2 cellular contexts compared by ENCODE assay signal in genomic region chr13:110212529-110212928, GRCh38.
TF ChIP-seq lines count a peak whose summit lies in the region.

No MANE protein-coding gene starts in this region.

TF ChIP-seq in IMR-90, 13 proteins besides CTCF, POLR2A, EP300 and RAD21:
- no peak for TF ChIP-seq MXI1 (IDR thresholded peaks at IDR 0.05; ENCODE audit: borderline replicate concordance, low read depth, low read length)
- TF ChIP-seq MAZ (IDR thresholded peaks at IDR 0.05; ENCODE audit: borderline replicate concordance, low read depth, low read length): no peak
- TF ChIP-seq CHD1 (IDR thresholded peaks at IDR 0.05; ENCODE audit: low read depth, low read length): no peak
- no peak for TF ChIP-seq NFE2L2 (IDR thresholded peaks at IDR 0.05; ENCODE audit: low read depth, low read length)
- TF ChIP-seq MAFK (IDR thresholded peaks at IDR 0.05; ENCODE audit: low read depth, low read length): no peak
- no peak for TF ChIP-seq SMC3 (IDR thresholded peaks at IDR 0.05; ENCODE audit: low read depth, low read length)

TF ChIP-seq in H1, 55 proteins besides CTCF, POLR2A, EP300 and RAD21:
- TF ChIP-seq SUZ12 (IDR thresholded peaks at IDR 0.05; ENCODE audit: low read length): no peak
- no peak for TF ChIP-seq RBBP5 (IDR thresholded peaks at IDR 0.05; ENCODE audit: borderline replicate concordance, low read depth, low read length)
- TF ChIP-seq NANOG (IDR thresholded peaks at IDR 0.05; ENCODE audit: insufficient read depth, low read depth, low read length, poor library complexity, severe bottlenecking): no peak
- no peak for TF ChIP-seq POU5F1 (IDR thresholded peaks at IDR 0.05; ENCODE audit: low read depth, low read length)
- no peak for TF ChIP-seq EGR1 (IDR thresholded peaks at IDR 0.05; ENCODE audit: borderline replicate concordance, low read depth, low read length)
- no peak for TF ChIP-seq SIRT6 (IDR thresholded peaks at IDR 0.05; ENCODE audit: low read length)
- TF ChIP-seq POLR2AphosphoS5 (IDR thresholded peaks at IDR 0.05; ENCODE audit: low read depth, low read length): no peak
- TF ChIP-seq SP2 (IDR thresholded peaks at IDR 0.05; ENCODE audit: low read length): no peak
- no peak for TF ChIP-seq USF2 (IDR thresholded peaks at IDR 0.05; ENCODE audit: low read length)
- no peak for TF ChIP-seq BRCA1 (IDR thresholded peaks at IDR 0.05; ENCODE audit: low read depth, low read length)
- TF ChIP-seq RFX5 (IDR thresholded peaks at IDR 0.05; ENCODE audit: borderline replicate concordance, low read depth, low read length): no peak
- TF ChIP-seq RNF2 (IDR thresholded peaks at IDR 0.05; ENCODE audit: borderline replicate concordance, low read depth, low read length, missing control alignments, poor library complexity, severe bottlenecking): no peak
- no peak for TF ChIP-seq SP1 (IDR thresholded peaks at IDR 0.05; ENCODE audit: low read depth, low read length)
- no peak for TF ChIP-seq ATF3 (IDR thresholded peaks at IDR 0.05; ENCODE audit: insufficient read depth, low read depth, low read length)
- TF ChIP-seq ASH2L (IDR thresholded peaks at IDR 0.05; ENCODE audit: low read length): no peak
- no peak for TF ChIP-seq CHD2 (IDR thresholded peaks at IDR 0.05; ENCODE audit: low read length)
- no peak for TF ChIP-seq SIN3A (conservative IDR thresholded peaks at IDR 0.05 in 1 of 2, IDR thresholded peaks at IDR 0.05 in 1 of 2; ENCODE audit: low read depth in 1 of 2, low read length in 2 of 2)
- no peak for TF ChIP-seq SIX5 (IDR thresholded peaks at IDR 0.05; ENCODE audit: low read depth, low read length)
- TF ChIP-seq MAFK (IDR thresholded peaks at IDR 0.05; ENCODE audit: low read depth, low read length): no peak
TF ChIP-seq in H1: peak in this region for 0.
